Comparison of ENCODE assay signal across 1 cellular context in genomic region chr14:60779745-60780514, GRCh38. TPM values are rescaled to one million over a fixed set of nuclear protein-coding genes. Genes with fewer than 3 reads are reported as not detected.
"Had no signal": no experiment of that assay in that cellular context is flagged by ENCODE, and none has a peak within 500 bp of the region (broad histone marks: within the 10 kb centered on the region; RNA-seq: fewer than 3 reads in every experiment).

No MANE protein-coding gene starts in this region.

RNA-seq across cellular contexts. Expression of gene SIX4, which starts 55.8 kb away (rescaled TPM):
- total RNA-seq: activated CD8-positive, alpha-beta T cell treated with anti-CD3 and anti-CD28 coated beads for 36 hours had no signal
